26 cellular contexts compared by ENCODE assay signal in the genomic region with DNA sequence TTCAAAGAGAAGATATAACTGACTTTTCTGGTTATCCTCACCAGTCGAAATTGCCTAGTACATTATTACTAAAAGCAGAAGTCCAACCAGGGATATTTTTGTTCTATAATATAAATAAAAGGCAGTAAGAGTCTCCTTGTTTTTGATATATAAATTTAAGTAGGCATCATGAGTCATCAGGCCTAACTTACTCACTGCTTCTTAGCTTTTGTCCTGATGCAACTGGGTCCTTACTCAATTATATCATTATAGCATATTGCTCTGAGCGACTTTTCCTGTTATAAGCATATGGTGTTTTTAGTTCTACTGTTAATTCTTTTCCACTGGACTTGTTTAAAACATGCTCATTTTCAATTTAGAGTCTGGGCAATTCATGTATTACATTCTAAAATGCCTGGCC.
DNase-seq lines count a peak whose midpoint lies in the region; ATAC-seq and TF ChIP-seq lines count a peak whose summit lies in the region.
"Had no signal": no experiment of that assay in that cellular context is flagged by ENCODE, and none has a peak within 500 bp of the region (broad histone marks: within the 10 kb centered on the region; RNA-seq: fewer than 3 reads in every experiment).

No MANE protein-coding gene starts in this region.

- no peaks in the 10 kb centered on the region for H3K36me3 Mint-ChIP-seq in progenitor cell of endocrine pancreas (ENCODE audit: insufficient read depth)
- H3K36me3 Mint-ChIP-seq: activated naive CD4-positive, alpha-beta T cell treated with anti-CD3 and anti-CD28 coated beads, Interleukin-2, amount 50 U/mL, for 24 hours; memory B cell had no signal

- H3K27me3 ChIP-seq in heart right ventricle = no peaks in the 10 kb centered on the region
- H3K27me3 ChIP-seq: BE2C had no signal

- peaks cover under 1% of the 10 kb centered on the region for H3K9me3 Mint-ChIP-seq in progenitor cell of endocrine pancreas (ENCODE audit: low read depth)
- H3K9me3 Mint-ChIP-seq: activated naive CD4-positive, alpha-beta T cell treated with anti-CD3 and anti-CD28 coated beads, Interleukin-2, amount 50 U/mL, for 24 hours; activated T-helper 2 cell treated with anti-CD3 and anti-CD28 coated beads, Interferon-gamma antibody, Interleukin-2, Interleukin-4, amounts not matched to agents 10 μg/mL and 5 μg/mL and 100 μg/mL, durations not matched to agents 14 hours and 24 hours and 36 hours; H9 had no signal

- H3K4me3 Mint-ChIP-seq in progenitor cell of endocrine pancreas (ENCODE audit: low read depth) = no peak overlapping the region
- H3K4me3 Mint-ChIP-seq: activated CD8-positive, alpha-beta T cell treated with anti-CD3 and anti-CD28 coated beads for 36 hours; activated naive CD4-positive, alpha-beta T cell treated with anti-CD3 and anti-CD28 coated beads, Interleukin-2, amount 50 U/mL, for 24 hours; H9; memory B cell had no signal

- DNase-seq in AG08395 (ENCODE audit: low spot score) (peak; percentile 9), LHCN-M2 (ENCODE audit: low read depth) (peak; percentile 45), choroid plexus epithelial cell (ENCODE audit: low read depth) (peak; percentile 36), iris pigment epithelial cell (ENCODE audit: low read depth) (peak; percentile 72), Right ventricle myocardium superior (no peak), progenitor cell of endocrine pancreas (ENCODE audit: low spot score, unreplicated experiment) (no peak), heart right ventricle (no peak)
- no peak for DNase-seq in NK-92 treated with Interleukin-12 subunit alpha and Interleukin-12 subunit beta, amount 100 ng/mL, for 24 hours (lab: John Stamatoyannopoulos, UW)
- DNase-seq: activated CD8-positive, alpha-beta T cell treated with anti-CD3 and anti-CD28 coated beads for 36 hours; anterior cingulate cortex; BE2C; caudate nucleus; DMS153; foreskin melanocyte; GDM1; H9; left colon; NCI-H1694; OCI-M1; stimulated activated naive CD4-positive, alpha-beta T cell had no signal

- H3K9me3 ChIP-seq in heart right ventricle = no peaks in the 10 kb centered on the region
- H3K9me3 ChIP-seq: A549, BE2C, prostate gland had no signal

- intact Hi-C loops in Right ventricle myocardium superior (cut with DNase I) (no loop called here), heart right ventricle (cut with DNase I) (no loop called here)

- no peaks in the 10 kb centered on the region for H3K4me1 Mint-ChIP-seq in progenitor cell of endocrine pancreas (ENCODE audit: low read depth)
- H3K4me1 Mint-ChIP-seq: activated naive CD4-positive, alpha-beta T cell treated with anti-CD3 and anti-CD28 coated beads, Interleukin-2, amount 50 U/mL, for 24 hours; H9; memory B cell had no signal

- no peak overlapping the region for H3K27ac Mint-ChIP-seq in progenitor cell of endocrine pancreas
- H3K27ac Mint-ChIP-seq: activated CD8-positive, alpha-beta T cell treated with anti-CD3 and anti-CD28 coated beads for 36 hours; activated naive CD4-positive, alpha-beta T cell treated with anti-CD3 and anti-CD28 coated beads, Interleukin-2, amount 50 U/mL, for 24 hours; activated T-helper 2 cell treated with anti-CD3 and anti-CD28 coated beads, Interferon-gamma antibody, Interleukin-2, Interleukin-4, amounts not matched to agents 10 μg/mL and 5 μg/mL and 100 μg/mL, durations not matched to agents 14 hours and 24 hours and 36 hours; H9; memory B cell had no signal

- no peak overlapping the region for H3K27ac ChIP-seq in heart right ventricle
- H3K27ac ChIP-seq: A549, prostate gland had no signal

- WGBS in heart right ventricle, 2 donors = 82 to 86% methylated on average over 2 of the region's 2 CpGs

- ATAC-seq in Right ventricle myocardium superior (ENCODE audit: poor library complexity) (no peak), heart right ventricle (no peak)
- ATAC-seq: A549; activated CD8-positive, alpha-beta T cell treated with anti-CD3 and anti-CD28 coated beads for 36 hours; left colon; Right ventricle myocardium inferior had no signal

- no peaks in the 10 kb centered on the region for H3K4me1 ChIP-seq in heart right ventricle
- H3K4me1 ChIP-seq: A549, BE2C, prostate gland had no signal

- H3K36me3 ChIP-seq in heart right ventricle = no peaks in the 10 kb centered on the region
- H3K36me3 ChIP-seq: BE2C, prostate gland had no signal

- TF ChIP-seq CTCF in choroid plexus epithelial cell (conservative IDR thresholded peaks at IDR 0.05; ENCODE audit: low read depth, low read length) (no peak), progenitor cell of endocrine pancreas (IDR thresholded peaks at IDR 0.05; ENCODE audit: unreplicated experiment) (no peak), heart right ventricle (IDR thresholded peaks at IDR 0.05) (no peak)

- H3K27me3 Mint-ChIP-seq in progenitor cell of endocrine pancreas = no peaks in the 10 kb centered on the region
- H3K27me3 Mint-ChIP-seq: memory B cell had no signal

- H3K4me3 ChIP-seq in choroid plexus epithelial cell (ENCODE audit: low read depth, low read length) (no peak overlapping the region), heart right ventricle (no peak overlapping the region)
- H3K4me3 ChIP-seq: A549, prostate gland had no signal

Comparison
In these comparisons a context has a peak if more than half of its experiments do, and no peak if none do; other contexts are left out.
1. DNase-seq: peak in AG08395 (single experiment), LHCN-M2 (single experiment), choroid plexus epithelial cell (single experiment) and iris pigment epithelial cell (single experiment); none in Right ventricle myocardium superior (single experiment), progenitor cell of endocrine pancreas (single experiment), NK-92 treated with Interleukin-12 subunit alpha and Interleukin-12 subunit beta, amount 100 ng/mL, for 24 hours (single experiment) and heart right ventricle (0 of 2).